In genomic region chr11:44516688-44517301, GRCh38 we compare ENCODE assay signal across 17 cellular contexts.
"Had no signal": no experiment of that assay in that cellular context is flagged by ENCODE, and none has a peak within 500 bp of the region (broad histone marks: within the 10 kb centered on the region; RNA-seq: fewer than 3 reads in every experiment).

No MANE protein-coding gene starts in this region.

- H3K9me3 Mint-ChIP-seq: naive B cell, neural crest cell had no signal

- H3K9me3 ChIP-seq: esophagus muscularis mucosa, gastroesophageal sphincter, stomach, thoracic aorta, transverse colon had no signal

- H3K4me3 ChIP-seq: esophagus muscularis mucosa, gastroesophageal sphincter, stomach, thoracic aorta, transverse colon had no signal

- H3K36me3 Mint-ChIP-seq: naive B cell had no signal

- ATAC-seq: gastroesophageal sphincter, left cardiac atrium, left ventricle myocardium superior, sciatic nerve had no signal

- H3K4me3 Mint-ChIP-seq: naive B cell, neural crest cell had no signal

- DNase-seq: effector memory CD4-positive, alpha-beta T cell; glutamatergic neuron; kidney; left cardiac atrium; left ventricle myocardium superior; mesendoderm; naive B cell; stimulated activated naive CD4-positive, alpha-beta T cell; stomach; substantia nigra; transverse colon had no signal

- H3K4me1 Mint-ChIP-seq: naive B cell had no signal

- H3K27me3 ChIP-seq: esophagus muscularis mucosa, gastroesophageal sphincter, transverse colon had no signal

- H3K27ac ChIP-seq: epithelial cell of prostate, esophagus muscularis mucosa, gastroesophageal sphincter, stomach, thoracic aorta, transverse colon had no signal

- H3K36me3 ChIP-seq: esophagus muscularis mucosa, gastroesophageal sphincter, stomach, thoracic aorta, transverse colon had no signal
